Comparison of ENCODE assay signal across 9 cellular contexts in the genomic region with DNA sequence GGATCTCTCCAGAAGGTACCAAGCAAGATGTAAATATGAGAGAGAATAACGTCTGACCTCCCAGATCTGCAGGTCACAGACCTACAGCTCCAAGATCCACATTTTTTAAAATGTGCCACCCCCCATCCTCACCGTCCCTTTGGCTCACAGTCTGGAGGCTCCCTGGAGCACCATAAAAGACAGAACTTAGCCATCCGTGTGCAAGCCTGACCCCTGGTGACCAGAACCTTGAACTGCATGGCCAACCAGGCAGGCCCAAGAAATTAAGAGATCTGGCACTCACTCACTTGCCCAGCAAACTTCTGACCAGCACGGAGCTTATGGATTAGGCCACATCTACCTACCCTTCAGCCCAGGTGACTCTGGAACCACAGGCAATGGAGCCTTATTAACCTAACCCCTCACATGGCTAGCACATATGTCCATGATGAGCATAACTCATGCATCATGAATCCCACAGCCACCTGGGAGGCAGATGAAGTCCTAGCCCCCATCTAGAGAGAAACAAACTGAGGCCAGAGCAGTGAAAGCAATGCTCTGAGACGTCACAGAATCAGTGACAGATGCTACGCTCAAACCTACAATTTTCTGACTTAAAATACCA.
DNase-seq lines count a peak whose midpoint lies in the region; ATAC-seq, FAIRE-seq and TF ChIP-seq lines count a peak whose summit lies in the region.
"Had no signal": no experiment of that assay in that cellular context is flagged by ENCODE, and none has a peak within 500 bp of the region (broad histone marks: within the 10 kb centered on the region; RNA-seq: fewer than 3 reads in every experiment).

No MANE protein-coding gene starts in this region.

- H3K4me3 Mint-ChIP-seq in endothelial cell (ENCODE audit: unreplicated experiment): no peak overlapping the region

- intact Hi-C loops in A673 (cut with micrococcal nuclease; ENCODE audit: unreplicated experiment): loop anchor here (5.0 to 10.0 kb wide), 2 partner anchors 913 to 1011 kb away; no protein-coding TSS in a partner anchor
- intact Hi-C loops in mucosa of descending colon (cut with DNase I, micrococcal nuclease): loop anchor here (10.0 kb wide), 3 partner anchors 913 to 1013 kb away; no protein-coding TSS in a partner anchor

- ATAC-seq in mucosa of descending colon: peak; percentile 72
- no peak for ATAC-seq in HG02642 (IDR thresholded peaks at IDR 0.05; ENCODE audit: poor library complexity, unreplicated experiment)

- H3K4me1 Mint-ChIP-seq in endothelial cell (ENCODE audit: unreplicated experiment): peaks cover 22% of the 10 kb centered on the region

- H3K4me1 ChIP-seq in A673 (ENCODE audit: insufficient read depth, low read length, poor library complexity, severe bottlenecking): no peaks in the 10 kb centered on the region
- peaks cover 9% of the 10 kb centered on the region for H3K4me1 ChIP-seq in mucosa of descending colon (ENCODE audit: low read depth)

- no peaks in the 10 kb centered on the region for H3K27me3 ChIP-seq in A673 (replicated peaks; ENCODE audit: insufficient read depth, low read depth, low read length, poor library complexity)

- H3K9me3 ChIP-seq in A673 (ENCODE audit: low read depth, low read length, poor library complexity, severe bottlenecking) (no peaks in the 10 kb centered on the region), mucosa of descending colon (no peaks in the 10 kb centered on the region)

- no peak for TF ChIP-seq POLR2A in GM12891 (IDR thresholded peaks at IDR 0.05; ENCODE audit: low read depth, low read length)

- H3K4me3 ChIP-seq in A673 (ENCODE audit: low read depth, low read length, poor library complexity, severe bottlenecking): no peak overlapping the region
- no peak overlapping the region for H3K4me3 ChIP-seq in mucosa of descending colon
- H3K4me3 ChIP-seq: skin epidermis had no signal

- DNase-seq in A673 (ENCODE audit: low spot score) (peak; percentile 78), GM12891 (ENCODE audit: insufficient read length, low spot score) (no peak), NCI-H82 (lab: John Stamatoyannopoulos, UW) (peak; percentile 77), endothelial cell (ENCODE audit: low spot score) (peak; percentile 78), mucosa of descending colon (peak in 2 of 3 donors; percentile 85 to 86)
- DNase-seq in activated CD8-positive, alpha-beta memory T cell treated with anti-CD3 and anti-CD28 coated beads for 24 hours: peak; percentile 91
- DNase-seq in stimulated activated naive CD4-positive, alpha-beta T cell (lab: John Stamatoyannopoulos, UW): peak in 5 of 6 experiments; percentile 23 to 72 (median 58)

- peak; percentile 57 for FAIRE-seq in GM12891 (lab: Jason Lieb, UNC)

- H3K36me3 ChIP-seq in A673 (ENCODE audit: insufficient read depth, low read length, poor library complexity, severe bottlenecking) (no peaks in the 10 kb centered on the region), mucosa of descending colon (ENCODE audit: low read depth) (no peaks in the 10 kb centered on the region)

- H3K36me3 Mint-ChIP-seq in endothelial cell (ENCODE audit: low read depth, unreplicated experiment): peaks cover 3% of the 10 kb centered on the region

- no peaks in the 10 kb centered on the region for H3K9me3 Mint-ChIP-seq in endothelial cell (ENCODE audit: unreplicated experiment)

- H3K27ac ChIP-seq in A673 (ENCODE audit: low read depth, low read length, poor library complexity, severe bottlenecking): no peak overlapping the region

- CTCF ChIA-PET in A673 (lab: Charles Lee): no interaction called here

- peaks cover 2% of the 10 kb centered on the region for H3K27me3 Mint-ChIP-seq in endothelial cell (ENCODE audit: unreplicated experiment)

- H3K27ac Mint-ChIP-seq in endothelial cell (ENCODE audit: unreplicated experiment): no peak overlapping the region

- BruUV-seq in A673 (replicated peaks; lab: Mats Ljungman, UMichigan): no TSS peak

- POLR2A ChIA-PET in A673 (lab: Charles Lee; ENCODE audit: low non-redundant PET): no interaction called here

- TF ChIP-seq CTCF in A673 (conservative IDR thresholded peaks at IDR 0.05; ENCODE audit: low read depth, low read length): peak; percentile 93
- peak; percentile 95 for TF ChIP-seq CTCF in endothelial cell (IDR thresholded peaks at IDR 0.05; ENCODE audit: unreplicated experiment)
- TF ChIP-seq CTCF in mucosa of descending colon (IDR thresholded peaks at IDR 0.05): peak; percentile 98

TF ChIP-seq in GM12891, 5 proteins besides CTCF, POLR2A, EP300 and RAD21:
- TF ChIP-seq POU2F2 (IDR thresholded peaks at IDR 0.05; ENCODE audit: low read depth, low read length) (peak; percentile 33; the same call in 1 of the 2 replicates), TAF1 (IDR thresholded peaks at IDR 0.05; ENCODE audit: low read depth, low read length) (no peak), PAX5 (IDR thresholded peaks at IDR 0.05; ENCODE audit: insufficient read depth, low read length, severe bottlenecking) (no peak)
